ENCODE assay signal across 30 cellular contexts in the genomic region with DNA sequence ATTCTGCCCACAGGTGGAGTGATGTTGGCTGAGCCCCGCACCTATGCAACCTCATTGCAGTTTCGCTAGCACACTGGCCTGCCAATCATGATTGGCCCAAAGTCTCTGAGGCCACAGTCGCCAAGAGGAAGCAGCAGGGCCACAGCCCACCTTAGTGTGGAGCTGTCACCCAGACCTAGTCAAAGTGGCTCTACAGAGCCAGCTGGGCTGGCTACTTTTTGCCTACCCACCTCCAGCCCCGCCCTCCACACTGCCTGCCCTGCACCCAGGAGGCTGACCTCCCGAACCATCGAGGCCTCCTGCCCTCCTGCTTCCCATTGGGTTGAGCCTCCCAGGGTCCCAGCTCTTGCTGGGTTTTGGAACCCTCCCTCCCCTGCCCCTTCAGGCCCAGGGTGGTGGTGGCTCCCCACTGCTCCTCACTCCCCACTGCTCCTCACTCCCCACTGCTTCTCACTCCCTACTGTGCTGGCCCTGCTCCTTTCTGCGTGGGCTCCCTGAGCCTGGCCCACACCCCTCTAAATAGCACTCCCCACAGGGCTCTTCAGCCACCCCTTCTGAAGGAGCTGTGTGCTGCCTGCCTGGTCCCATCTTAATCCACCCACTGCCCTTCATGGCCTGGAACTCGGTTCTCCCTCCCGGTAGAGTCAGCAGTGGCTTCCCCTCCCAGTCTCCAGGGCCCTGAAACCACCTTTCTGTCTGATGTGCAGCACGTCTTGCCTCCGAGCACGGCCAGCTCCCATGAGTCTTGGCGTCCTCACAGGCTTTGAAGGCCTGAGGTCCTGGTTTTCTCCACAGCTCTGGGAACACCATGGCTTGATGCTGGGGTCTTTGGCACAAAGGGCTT.
"Had no signal": no experiment of that assay in that cellular context is flagged by ENCODE, and none has a peak within 500 bp of the region (broad histone marks: within the 10 kb centered on the region; RNA-seq: fewer than 3 reads in every experiment).

No MANE protein-coding gene starts in this region.

- H3K36me3 Mint-ChIP-seq: activated naive CD4-positive, alpha-beta T cell treated with anti-CD3 and anti-CD28 coated beads, Interleukin-2, amount 50 U/mL, for 24 hours; stimulated activated memory B cell treated with anti-CD40 and anti-IgM and Interleukin-4, amounts not matched to agents 10 μg/mL and 1 μg/mL and 100 μg/mL, for 72 hours; WTC11 had no signal

- H3K27me3 ChIP-seq: colonic mucosa, ovary, testis had no signal

- H3K4me3 Mint-ChIP-seq: activated CD4-positive, alpha-beta memory T cell treated with anti-CD3 and anti-CD28 coated beads, Interleukin-2, amount 10 ng/mL, durations not matched to agents 7 days and 5 days; activated CD4-positive, alpha-beta T cell treated with anti-CD3 and anti-CD28 coated beads, Interleukin-2, amount 10 ng/mL, durations not matched to agents 7 days and 5 days; activated naive CD4-positive, alpha-beta T cell treated with anti-CD3 and anti-CD28 coated beads, Interleukin-2, amount 50 U/mL, for 24 hours; activated naive CD8-positive, alpha-beta T cell treated with anti-CD3 and anti-CD28 coated beads, Interleukin-2, amount 50 U/mL, for 24 hours; activated T-cell treated with anti-CD3 and anti-CD28 coated beads, Interleukin-2, amount 50 U/mL, for 4 hours; effector memory CD8-positive, alpha-beta T cell; stimulated activated memory B cell treated with anti-CD40 and anti-IgM and Interleukin-4, amounts not matched to agents 10 μg/mL and 1 μg/mL and 100 μg/mL, for 72 hours; WTC11 had no signal

- H3K36me3 ChIP-seq: colonic mucosa, gastrocnemius medialis, left ventricle myocardium inferior, neutrophil, ovary, prostate gland, sigmoid colon, transverse colon had no signal

- H3K9me3 Mint-ChIP-seq: activated CD4-positive, alpha-beta memory T cell treated with anti-CD3 and anti-CD28 coated beads, Interleukin-2, amount 10 ng/mL, durations not matched to agents 7 days and 5 days; activated CD4-positive, alpha-beta T cell treated with anti-CD3 and anti-CD28 coated beads, Interleukin-2, amount 10 ng/mL, durations not matched to agents 7 days and 5 days; activated naive CD4-positive, alpha-beta T cell treated with anti-CD3 and anti-CD28 coated beads, Interleukin-2, amount 50 U/mL, for 24 hours; activated naive CD8-positive, alpha-beta T cell treated with anti-CD3 and anti-CD28 coated beads, Interleukin-2, amount 50 U/mL, for 24 hours; activated T-cell treated with anti-CD3 and anti-CD28 coated beads, Interleukin-2, amount 50 U/mL, for 4 hours; activated T-helper 2 cell treated with anti-CD3 and anti-CD28 coated beads, Interferon-gamma antibody, Interleukin-2, Interleukin-4, amounts not matched to agents 10 μg/mL and 5 μg/mL and 100 μg/mL, durations not matched to agents 14 hours and 24 hours and 36 hours; effector memory CD8-positive, alpha-beta T cell; stimulated activated memory B cell treated with anti-CD40 and anti-IgM and Interleukin-4, amounts not matched to agents 10 μg/mL and 1 μg/mL and 100 μg/mL, for 72 hours; WTC11 had no signal

- H3K27me3 Mint-ChIP-seq: activated CD4-positive, alpha-beta memory T cell treated with anti-CD3 and anti-CD28 coated beads, Interleukin-2, amount 10 ng/mL, durations not matched to agents 7 days and 5 days; activated CD4-positive, alpha-beta T cell treated with anti-CD3 and anti-CD28 coated beads, Interleukin-2, amount 10 ng/mL, durations not matched to agents 7 days and 5 days had no signal

- H3K4me1 Mint-ChIP-seq: activated CD4-positive, alpha-beta memory T cell treated with anti-CD3 and anti-CD28 coated beads, Interleukin-2, amount 10 ng/mL, durations not matched to agents 7 days and 5 days; activated CD4-positive, alpha-beta T cell treated with anti-CD3 and anti-CD28 coated beads, Interleukin-2, amount 10 ng/mL, durations not matched to agents 7 days and 5 days; activated naive CD4-positive, alpha-beta T cell treated with anti-CD3 and anti-CD28 coated beads, Interleukin-2, amount 50 U/mL, for 24 hours; activated naive CD8-positive, alpha-beta T cell treated with anti-CD3 and anti-CD28 coated beads, Interleukin-2, amount 50 U/mL, for 24 hours; stimulated activated memory B cell treated with anti-CD40 and anti-IgM and Interleukin-4, amounts not matched to agents 10 μg/mL and 1 μg/mL and 100 μg/mL, for 72 hours had no signal

- ATAC-seq: activated naive CD8-positive, alpha-beta T cell treated with anti-CD3 and anti-CD28 coated beads, Interleukin-2, amount 50 U/mL, for 24 hours; activated T-cell treated with anti-CD3 and anti-CD28 coated beads, Interleukin-2, amount 50 U/mL, for 4 hours; effector memory CD8-positive, alpha-beta T cell; gastrocnemius medialis; SK-N-SH treated with all-trans-retinoic acid at 6 μM for 48 hours; stimulated activated memory B cell treated with anti-CD40 and anti-IgM and Interleukin-4, amounts not matched to agents 10 μg/mL and 1 μg/mL and 100 μg/mL, for 72 hours; WTC11 had no signal

- H3K27ac Mint-ChIP-seq: activated CD4-positive, alpha-beta memory T cell treated with anti-CD3 and anti-CD28 coated beads, Interleukin-2, amount 10 ng/mL, durations not matched to agents 7 days and 5 days; activated CD4-positive, alpha-beta T cell treated with anti-CD3 and anti-CD28 coated beads, Interleukin-2, amount 10 ng/mL, durations not matched to agents 7 days and 5 days; activated naive CD4-positive, alpha-beta T cell treated with anti-CD3 and anti-CD28 coated beads, Interleukin-2, amount 50 U/mL, for 24 hours; activated naive CD8-positive, alpha-beta T cell treated with anti-CD3 and anti-CD28 coated beads, Interleukin-2, amount 50 U/mL, for 24 hours; activated T-helper 2 cell treated with anti-CD3 and anti-CD28 coated beads, Interferon-gamma antibody, Interleukin-2, Interleukin-4, amounts not matched to agents 10 μg/mL and 5 μg/mL and 100 μg/mL, durations not matched to agents 14 hours and 24 hours and 36 hours; effector memory CD8-positive, alpha-beta T cell; stimulated activated memory B cell treated with anti-CD40 and anti-IgM and Interleukin-4, amounts not matched to agents 10 μg/mL and 1 μg/mL and 100 μg/mL, for 72 hours; WTC11 had no signal

- DNase-seq: activated CD4-positive, alpha-beta memory T cell treated with anti-CD3 and anti-CD28 coated beads, Interleukin-2, amount 10 ng/mL, durations not matched to agents 7 days and 5 days; activated CD4-positive, alpha-beta T cell treated with anti-CD3 and anti-CD28 coated beads for 1 hour; activated CD4-positive, alpha-beta T cell treated with anti-CD3 and anti-CD28 coated beads, Interleukin-2, amount 10 ng/mL, durations not matched to agents 7 days and 5 days; activated naive CD8-positive, alpha-beta T cell treated with anti-CD3 and anti-CD28 coated beads, Interleukin-2, amount 50 U/mL, for 24 hours; activated T-cell treated with anti-CD3 and anti-CD28 coated beads, Interleukin-2, amount 50 U/mL, for 4 hours; colonic mucosa; effector memory CD8-positive, alpha-beta T cell; erythroblast; gastrocnemius medialis; glutamatergic neuron; left ventricle myocardium inferior; ovary; retina; sigmoid colon; small intestine; stimulated activated CD4-positive, alpha-beta T cell treated with anti-CD3 and anti-CD28 coated beads, Interleukin-1b, Interleukin-23, amount 100 ng/mL, for 48 hours; stimulated activated CD4-positive, alpha-beta T cell treated with anti-CD3 and anti-CD28 coated beads, Interleukin-4, amount 100 ng/mL, for 4 hours; stimulated activated CD8-positive, alpha-beta memory T cell treated with anti-CD3 and anti-CD28 coated beads, Interleukin-4, amount 100 ng/mL, for 48 hours; T-helper 2 cell; testis; transverse colon had no signal

- H3K9me3 ChIP-seq: colonic mucosa, gastrocnemius medialis, left ventricle myocardium inferior, neutrophil, ovary, prostate gland, sigmoid colon, testis, transverse colon had no signal

- FAIRE-seq: islet of Langerhans, small intestine, urothelium cell line had no signal

- H3K4me1 ChIP-seq: colonic mucosa, gastrocnemius medialis, left ventricle myocardium inferior, prostate gland, sigmoid colon, testis, transverse colon had no signal

- H3K4me3 ChIP-seq: colonic mucosa, gastrocnemius medialis, left ventricle myocardium inferior, ovary, prostate gland, sigmoid colon, testis, transverse colon had no signal

- H3K27ac ChIP-seq: colonic mucosa, gastrocnemius medialis, left ventricle myocardium inferior, neutrophil, ovary, prostate gland, sigmoid colon, testis, transverse colon had no signal
